Comparison of ENCODE assay signal across 8 cellular contexts in the genomic region with DNA sequence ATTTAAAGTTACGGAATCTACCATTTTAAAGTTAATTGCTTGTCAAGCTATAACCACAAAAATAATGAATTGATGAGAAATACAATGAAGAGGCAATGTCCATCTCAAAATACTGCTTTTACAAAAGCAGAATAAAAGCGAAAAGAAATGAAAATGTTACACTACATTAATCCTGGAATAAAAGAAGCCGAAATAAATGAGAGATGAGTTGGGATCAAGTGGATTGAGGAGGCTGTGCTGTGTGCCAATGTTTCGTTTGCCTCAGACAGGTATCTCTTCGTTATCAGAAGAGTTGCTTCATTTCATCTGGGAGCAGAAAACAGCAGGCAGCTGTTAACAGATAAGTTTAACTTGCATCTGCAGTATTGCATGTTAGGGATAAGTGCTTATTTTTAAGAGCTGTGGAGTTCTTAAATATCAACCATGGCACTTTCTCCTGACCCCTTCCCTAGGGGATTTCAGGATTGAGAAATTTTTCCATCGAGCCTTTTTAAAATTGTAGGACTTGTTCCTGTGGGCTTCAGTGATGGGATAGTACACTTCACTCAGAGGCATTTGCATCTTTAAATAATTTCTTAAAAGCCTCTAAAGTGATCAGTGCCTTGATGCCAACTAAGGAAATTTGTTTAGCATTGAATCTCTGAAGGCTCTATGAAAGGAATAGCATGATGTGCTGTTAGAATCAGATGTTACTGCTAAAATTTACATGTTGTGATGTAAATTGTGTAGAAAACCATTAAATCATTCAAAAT. TPM values are rescaled to one million over a fixed set of nuclear protein-coding genes. Genes with fewer than 3 reads are reported as not detected.
DNase-seq lines count a peak whose midpoint lies in the region; ATAC-seq and TF ChIP-seq lines count a peak whose summit lies in the region.

No MANE protein-coding gene starts in this region.

- H3K9me3 ChIP-seq in upper lobe of right lung: no peaks in the 10 kb centered on the region

- H3K27me3 Mint-ChIP-seq in activated naive CD8-positive, alpha-beta T cell: no peaks in the 10 kb centered on the region
- H3K27me3 Mint-ChIP-seq in activated naive CD8-positive, alpha-beta T cell treated with anti-CD3 and anti-CD28 coated beads for 36 hours: peaks cover 12% of the 10 kb centered on the region

- peak overlapping the region; percentile 90 for H3K27ac Mint-ChIP-seq in activated naive CD8-positive, alpha-beta T cell
- H3K27ac Mint-ChIP-seq in activated naive CD8-positive, alpha-beta T cell treated with anti-CD3 and anti-CD28 coated beads for 36 hours: no peak overlapping the region

- DNase-seq in activated naive CD8-positive, alpha-beta T cell treated with anti-CD3 and anti-CD28 coated beads for 36 hours: no peak
- DNase-seq in left colon (peak in 1 of 2 donors; percentile 19), upper lobe of right lung (no peak), epidermal melanocyte (ENCODE audit: insufficient read length, low spot score) (no peak)

- H3K4me1 ChIP-seq in upper lobe of right lung: peaks cover 32% of the 10 kb centered on the region

- peaks cover 58% of the 10 kb centered on the region for H3K36me3 ChIP-seq in upper lobe of right lung

- peak overlapping the region; percentile 79 for H3K4me3 ChIP-seq in upper lobe of right lung

- no peaks in the 10 kb centered on the region for H3K27me3 ChIP-seq in upper lobe of right lung

- no peaks in the 10 kb centered on the region for H3K9me3 Mint-ChIP-seq in activated naive CD8-positive, alpha-beta T cell (ENCODE audit: low read depth)
- peaks cover 2% of the 10 kb centered on the region for H3K9me3 Mint-ChIP-seq in activated naive CD8-positive, alpha-beta T cell treated with anti-CD3 and anti-CD28 coated beads for 36 hours

- H3K4me3 Mint-ChIP-seq in activated naive CD8-positive, alpha-beta T cell: no peak overlapping the region
- no peak overlapping the region for H3K4me3 Mint-ChIP-seq in activated naive CD8-positive, alpha-beta T cell treated with anti-CD3 and anti-CD28 coated beads for 36 hours

- H3K36me3 Mint-ChIP-seq in activated naive CD8-positive, alpha-beta T cell: peaks cover 42% of the 10 kb centered on the region
- H3K36me3 Mint-ChIP-seq in activated naive CD8-positive, alpha-beta T cell treated with anti-CD3 and anti-CD28 coated beads for 36 hours: peaks cover 41% of the 10 kb centered on the region

- ATAC-seq in left colon (peak; percentile 0), upper lobe of right lung (no peak), GM21447 (IDR thresholded peaks at IDR 0.05; ENCODE audit: unreplicated experiment) (no peak), HG02623 (IDR thresholded peaks at IDR 0.05; ENCODE audit: unreplicated experiment) (no peak)

- intact Hi-C loops in left colon (cut with DNase I, micrococcal nuclease): loop anchor here in 1 of 2 donors (5.0 kb wide), 1 partner anchor 81 kb away; a partner anchor contains a TSS
- intact Hi-C loops in upper lobe of right lung (cut with DNase I): loop anchor here (5.0 kb wide), 1 partner anchor 76 kb away; no protein-coding TSS in a partner anchor

- H3K4me1 Mint-ChIP-seq in activated naive CD8-positive, alpha-beta T cell (ENCODE audit: low read depth): peaks cover 50% of the 10 kb centered on the region
- H3K4me1 Mint-ChIP-seq in activated naive CD8-positive, alpha-beta T cell treated with anti-CD3 and anti-CD28 coated beads for 36 hours: peaks cover 49% of the 10 kb centered on the region

- H3K27ac ChIP-seq in angular gyrus (ENCODE audit: low read depth, low read length): peak overlapping the region; percentile 4
- H3K27ac ChIP-seq in upper lobe of right lung: peak overlapping the region; percentile 100

- TF ChIP-seq CTCF in upper lobe of right lung (IDR thresholded peaks at IDR 0.05): no peak

RNA-seq across cellular contexts. Expression of a gene that starts 4.2 kb away (rescaled TPM):
- 1,000 to 10,000 TPM; 2,463 to 2,829 TPM for total RNA-seq in activated naive CD8-positive, alpha-beta T cell treated with anti-CD3 and anti-CD28 coated beads for 36 hours
- total RNA-seq in left colon: 1,000 to 10,000 TPM; 7,483 to 9,013 TPM
- 11,917 TPM for total RNA-seq in upper lobe of right lung

RNA-seq across cellular contexts. Expression of a gene that starts 21.9 kb away (rescaled TPM):
- 10 to 100 TPM; 70.5 to 80.3 TPM for total RNA-seq in activated naive CD8-positive, alpha-beta T cell treated with anti-CD3 and anti-CD28 coated beads for 36 hours
- total RNA-seq in left colon (10 to 100 TPM; 58.4 to 70.8 TPM), upper lobe of right lung (74.4 TPM)

RNA-seq across cellular contexts. Expression of a gene that starts 55.1 kb away (rescaled TPM):
- total RNA-seq in activated naive CD8-positive, alpha-beta T cell treated with anti-CD3 and anti-CD28 coated beads for 36 hours: 10 to 100 TPM; 35.5 to 36.0 TPM
- 10 to 100 TPM; 24.9 to 42.9 TPM for total RNA-seq in left colon
- 128 TPM for total RNA-seq in upper lobe of right lung
